Comparison of ENCODE assay signal across 14 cellular contexts in genomic region chrX:140502491-140503229, GRCh38. TPM values are rescaled to one million over a fixed set of nuclear protein-coding genes. Genes with fewer than 3 reads are reported as not detected.
DNase-seq lines count a peak whose midpoint lies in the region; ATAC-seq and TF ChIP-seq lines count a peak whose summit lies in the region.
"Had no signal": no experiment of that assay in that cellular context is flagged by ENCODE, and none has a peak within 500 bp of the region (broad histone marks: within the 10 kb centered on the region; RNA-seq: fewer than 3 reads in every experiment).

No MANE protein-coding gene starts in this region.

- H3K36me3 ChIP-seq in left ventricle myocardium inferior, result no peaks in the 10 kb centered on the region
- H3K36me3 ChIP-seq in mesodermal cell (ENCODE audit: control insufficient read depth, insufficient read depth, low read length), result no peaks in the 10 kb centered on the region
- H3K36me3 ChIP-seq in tibial artery, result no peaks in the 10 kb centered on the region

- peaks cover 73% of the 10 kb centered on the region for H3K27me3 Mint-ChIP-seq in chondrocyte (ENCODE audit: low read depth)

- H3K4me3 ChIP-seq in left ventricle myocardium inferior (peak overlapping the region; percentile 57), mesodermal cell (ENCODE audit: extremely low read depth, insufficient read depth, low read length, poor library complexity, severe bottlenecking) (peak overlapping the region; percentile 11), tibial artery (peak overlapping the region; percentile 44 to 49)

- H3K9me3 ChIP-seq in left ventricle myocardium inferior (replicated peaks), result no peaks in the 10 kb centered on the region
- no peaks in the 10 kb centered on the region for H3K9me3 ChIP-seq in mesodermal cell (ENCODE audit: control insufficient read depth, low read length)
- peaks cover 0 to 7% (median 0%) of the 10 kb centered on the region in 3 donors for H3K9me3 ChIP-seq in tibial artery

- H3K36me3 Mint-ChIP-seq in chondrocyte (ENCODE audit: low read depth), result peaks cover 2% of the 10 kb centered on the region

- H3K4me3 Mint-ChIP-seq in chondrocyte (ENCODE audit: unreplicated experiment), result peak overlapping the region; percentile 49

- H3K4me1 Mint-ChIP-seq in chondrocyte (ENCODE audit: low read depth), result peaks cover 14% of the 10 kb centered on the region

- H3K27me3 ChIP-seq in left ventricle myocardium inferior (ENCODE audit: low read depth), result peaks cover 99% of the 10 kb centered on the region
- peaks cover 0 to 57% of the 10 kb centered on the region in 2 donors for H3K27me3 ChIP-seq in tibial artery

- DNase-seq in left ventricle myocardium inferior (no peak), left ventricle myocardium superior (no peak), chondrocyte (ENCODE audit: low spot score) (no peak), tibial artery (no peak), NCI-H526 treated with DMSO at 0.1 percent for 48 hours (lab: John Stamatoyannopoulos, UW) (no peak), kidney glomerular epithelial cell (lab: John Stamatoyannopoulos, UW) (no peak)
- DNase-seq: DMS79 treated with DMSO at 0.1 percent for 48 hours; NCI-H1105; stimulated activated CD4-positive, alpha-beta T cell treated with anti-CD3 and anti-CD28 coated beads, Interleukin-1b, Interleukin-23, amount 100 ng/mL, for 48 hours had no signal

- H3K27ac Mint-ChIP-seq in chondrocyte (ENCODE audit: unreplicated experiment), result no peak overlapping the region

- intact Hi-C loops in left ventricle myocardium inferior (cut with micrococcal nuclease), result no loop called here
- intact Hi-C loops in left ventricle myocardium superior (cut with micrococcal nuclease), result no loop called here
- intact Hi-C loops in tibial artery (cut with DNase I; ENCODE audit: low total_unique reads), result no loop called here

- no peak for ATAC-seq in left ventricle myocardium superior
- ATAC-seq in HG03571 (IDR thresholded peaks at IDR 0.05; ENCODE audit: unreplicated experiment), result no peak

- H3K27ac ChIP-seq in left ventricle myocardium inferior (replicated peaks) (no peak overlapping the region), mesodermal cell (ENCODE audit: low read depth, low read length, severe bottlenecking) (no peak overlapping the region), tibial artery (no peak overlapping the region)

- WGBS in mesodermal cell (ENCODE audit: insufficient coverage in 2 of 2), 2 experiments, result 0% methylated on average over 8 to 9 of the region's 38 CpGs

- H3K4me1 ChIP-seq in left ventricle myocardium inferior (peaks cover 7% of the 10 kb centered on the region), mesodermal cell (ENCODE audit: control insufficient read depth, insufficient read depth, low read length, poor library complexity, severe bottlenecking) (peaks cover 9% of the 10 kb centered on the region), tibial artery (peaks cover 0 to 38% (median 23%) of the 10 kb centered on the region in 4 donors)

- TF ChIP-seq CTCF in left ventricle myocardium inferior (IDR thresholded peaks at IDR 0.05; ENCODE audit: borderline replicate concordance), result no peak
- TF ChIP-seq CTCF in chondrocyte (IDR thresholded peaks at IDR 0.05), result no peak
- TF ChIP-seq CTCF in tibial artery (IDR thresholded peaks at IDR 0.05), result no peak

- H3K9me3 Mint-ChIP-seq in chondrocyte (ENCODE audit: low read depth), result no peaks in the 10 kb centered on the region

RNA-seq across cellular contexts. Expression of gene SOX3, which starts 2.2 kb away (rescaled TPM):
- total RNA-seq in left ventricle myocardium inferior (not detected), left ventricle myocardium superior (not detected), chondrocyte (not detected in 3 replicates)
- 0.66 TPM for polyA plus RNA-seq in mesodermal cell (2013, experiment 1 of 2)
- polyA plus RNA-seq in mesodermal cell (2013, experiment 2 of 2), result 0.15 TPM
- total RNA-seq: NCI-H460, osteoblast had no signal
- polyA plus RNA-seq: esophagus had no signal
